ENCODE assay signal across 1 cellular context in the genomic region with DNA sequence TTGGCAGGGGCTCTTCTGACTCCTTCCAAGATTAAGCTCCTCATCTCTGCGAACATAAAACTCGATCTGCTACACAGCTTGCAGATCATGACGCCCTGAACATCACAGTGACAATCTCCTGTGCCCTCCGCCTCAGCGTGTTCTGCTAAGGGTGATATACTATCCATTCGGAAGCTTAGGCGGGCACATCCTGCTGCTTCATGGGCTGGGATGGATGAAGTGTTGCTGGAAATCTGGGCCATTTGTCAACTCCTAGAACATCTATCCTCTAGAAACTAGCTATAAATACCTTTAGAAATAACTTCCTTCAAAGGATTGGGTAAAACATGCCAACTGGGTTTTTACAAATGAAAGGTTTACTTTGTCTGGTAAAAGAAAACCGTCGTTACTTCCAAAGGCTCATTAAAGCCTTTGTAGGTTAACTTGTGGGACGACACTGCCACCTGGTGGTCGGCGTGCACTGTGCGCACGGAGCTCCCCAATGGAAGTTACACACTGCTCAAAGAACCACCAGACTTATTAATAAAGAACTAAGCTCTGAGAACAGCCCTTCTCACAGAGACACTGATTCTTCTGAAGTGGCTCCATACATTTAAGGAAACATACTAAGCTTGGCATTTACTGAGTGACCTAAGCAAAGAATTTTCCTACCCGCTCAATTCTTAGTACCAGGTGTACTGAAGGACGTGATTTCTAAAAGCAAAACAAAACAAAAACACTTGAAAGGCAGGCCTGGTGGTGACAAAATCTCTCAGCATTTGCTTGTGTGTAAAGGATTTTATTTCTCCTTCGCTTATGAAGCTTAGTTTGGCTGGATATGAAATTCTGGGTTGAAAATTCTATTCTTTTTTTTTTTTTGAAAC.
TF ChIP-seq lines count a peak whose summit lies in the region.

No MANE protein-coding gene starts in this region.

TF ChIP-seq in WTC11, 78 proteins besides CTCF, POLR2A, EP300 and RAD21 (continued from another document):
- TF ChIP-seq NFATC4 (CRISPR knock-in tag; IDR thresholded peaks at IDR 0.05), result no peak
- TF ChIP-seq, protein P1, sequence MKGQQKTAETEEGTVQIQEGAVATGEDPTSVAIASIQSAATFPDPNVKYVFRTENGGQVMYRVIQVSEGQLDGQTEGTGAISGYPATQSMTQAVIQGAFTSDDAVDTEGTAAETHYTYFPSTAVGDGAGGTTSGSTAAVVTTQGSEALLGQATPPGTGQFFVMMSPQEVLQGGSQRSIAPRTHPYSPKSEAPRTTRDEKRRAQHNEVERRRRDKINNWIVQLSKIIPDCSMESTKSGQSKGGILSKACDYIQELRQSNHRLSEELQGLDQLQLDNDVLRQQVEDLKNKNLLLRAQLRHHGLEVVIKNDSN (CRISPR knock-in tag; IDR thresholded peaks at IDR 0.05), result no peak
- no peak for TF ChIP-seq KAT7 (CRISPR knock-in tag; IDR thresholded peaks at IDR 0.05; ENCODE audit: borderline replicate concordance)
- TF ChIP-seq, protein P2, sequence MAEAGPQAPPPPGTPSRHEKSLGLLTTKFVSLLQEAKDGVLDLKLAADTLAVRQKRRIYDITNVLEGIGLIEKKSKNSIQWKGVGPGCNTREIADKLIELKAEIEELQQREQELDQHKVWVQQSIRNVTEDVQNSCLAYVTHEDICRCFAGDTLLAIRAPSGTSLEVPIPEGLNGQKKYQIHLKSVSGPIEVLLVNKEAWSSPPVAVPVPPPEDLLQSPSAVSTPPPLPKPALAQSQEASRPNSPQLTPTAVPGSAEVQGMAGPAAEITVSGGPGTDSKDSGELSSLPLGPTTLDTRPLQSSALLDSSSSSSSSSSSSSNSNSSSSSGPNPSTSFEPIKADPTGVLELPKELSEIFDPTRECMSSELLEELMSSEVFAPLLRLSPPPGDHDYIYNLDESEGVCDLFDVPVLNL (CRISPR knock-in tag; IDR thresholded peaks at IDR 0.05; ENCODE audit: borderline replicate concordance, low read depth), result no peak
- no peak for TF ChIP-seq SOX15 (CRISPR knock-in tag; IDR thresholded peaks at IDR 0.05)
- no peak for TF ChIP-seq ZNF416 (CRISPR knock-in tag; IDR thresholded peaks at IDR 0.05)
- TF ChIP-seq, protein P3, sequence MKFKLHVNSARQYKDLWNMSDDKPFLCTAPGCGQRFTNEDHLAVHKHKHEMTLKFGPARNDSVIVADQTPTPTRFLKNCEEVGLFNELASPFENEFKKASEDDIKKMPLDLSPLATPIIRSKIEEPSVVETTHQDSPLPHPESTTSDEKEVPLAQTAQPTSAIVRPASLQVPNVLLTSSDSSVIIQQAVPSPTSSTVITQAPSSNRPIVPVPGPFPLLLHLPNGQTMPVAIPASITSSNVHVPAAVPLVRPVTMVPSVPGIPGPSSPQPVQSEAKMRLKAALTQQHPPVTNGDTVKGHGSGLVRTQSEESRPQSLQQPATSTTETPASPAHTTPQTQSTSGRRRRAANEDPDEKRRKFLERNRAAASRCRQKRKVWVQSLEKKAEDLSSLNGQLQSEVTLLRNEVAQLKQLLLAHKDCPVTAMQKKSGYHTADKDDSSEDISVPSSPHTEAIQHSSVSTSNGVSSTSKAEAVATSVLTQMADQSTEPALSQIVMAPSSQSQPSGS (CRISPR knock-in tag; IDR thresholded peaks at IDR 0.05; ENCODE audit: borderline replicate concordance, low read depth), result no peak
TF ChIP-seq in WTC11: peak in this region for 0.
